ENCODE assay signal across 17 cellular contexts in the genomic region with DNA sequence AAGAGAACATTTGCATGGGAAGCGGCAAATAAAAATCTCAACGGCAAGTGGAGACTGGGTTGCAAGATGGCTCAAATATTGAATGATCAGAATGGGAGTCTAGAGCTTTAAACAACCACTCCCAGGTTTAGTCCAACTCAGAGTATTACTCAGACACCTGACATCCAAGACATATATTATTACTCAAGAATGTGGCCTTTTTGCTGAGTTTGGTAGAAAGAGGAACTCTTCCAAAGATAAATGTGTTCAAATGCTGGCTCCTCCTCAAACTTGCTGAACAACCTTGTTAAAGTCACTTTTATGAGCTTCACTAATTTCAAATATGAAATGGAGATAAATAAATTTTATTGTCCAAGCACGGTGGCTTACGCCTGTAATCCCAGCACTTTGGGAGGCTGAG.
A peak's percentile ranks its signal among the peaks of the same experiment; 100 is the strongest.
DNase-seq lines count a peak whose midpoint lies in the region; ATAC-seq and TF ChIP-seq lines count a peak whose summit lies in the region.
"Had no signal": no experiment of that assay in that cellular context is flagged by ENCODE, and none has a peak within 500 bp of the region (broad histone marks: within the 10 kb centered on the region; RNA-seq: fewer than 3 reads in every experiment).

No MANE protein-coding gene starts in this region.

- H3K4me1 ChIP-seq in mammary epithelial cell (ENCODE audit: insufficient read depth, low read length), result no peaks in the 10 kb centered on the region
- no peaks in the 10 kb centered on the region for H3K4me1 ChIP-seq in breast epithelium
- H3K4me1 ChIP-seq in foreskin keratinocyte, result peaks cover 7% of the 10 kb centered on the region

- H2AFZ ChIP-seq in mammary epithelial cell (ENCODE audit: low read depth, low read length), result no peak overlapping the region

- no peak overlapping the region for H3K27ac Mint-ChIP-seq in immature natural killer cell
- H3K27ac Mint-ChIP-seq: B cell; CD4-positive, alpha-beta memory T cell; H9 had no signal

- H3K9me3 ChIP-seq in mammary epithelial cell (replicated peaks; ENCODE audit: insufficient read depth, low read length) (no peaks in the 10 kb centered on the region), breast epithelium (no peaks in the 10 kb centered on the region)

- CTCF ChIA-PET in mammary epithelial cell (lab: Charles Lee; ENCODE audit: low non-redundant PET), result no interaction called here

- in situ Hi-C loops in mammary epithelial cell (cut with MboI; ENCODE audit: low sequenced_read_pairs in 2 of 2), result no loop called here

- peaks cover 0 to 5% (median 0%) of the 10 kb centered on the region in 6 donors for H3K9me3 Mint-ChIP-seq in immature natural killer cell
- H3K9me3 Mint-ChIP-seq: H9 had no signal

- dilution Hi-C loops in mammary epithelial cell (cut with HindIII; ENCODE audit: low sequenced_read_pairs), result no loop called here

- no peak overlapping the region for H3K4me3 Mint-ChIP-seq in immature natural killer cell
- H3K4me3 Mint-ChIP-seq: B cell; CD4-positive, alpha-beta memory T cell; H9 had no signal

- H3K27me3 ChIP-seq in mammary epithelial cell (ENCODE audit: insufficient read depth, low read length) (no peaks in the 10 kb centered on the region), breast epithelium (no peaks in the 10 kb centered on the region), foreskin keratinocyte (no peaks in the 10 kb centered on the region)

- H3K4me3 ChIP-seq in mammary epithelial cell (replicated peaks in 1 of 3; ENCODE audit: insufficient read depth in 1 of 3, low read depth in 2 of 3, low read length in 3 of 3), result no peak overlapping the region
- no peak overlapping the region for H3K4me3 ChIP-seq in breast epithelium
- no peak overlapping the region for H3K4me3 ChIP-seq in coronary artery

- peaks cover 0 to 2% (median 0%) of the 10 kb centered on the region in 3 donors for H3K27me3 Mint-ChIP-seq in immature natural killer cell (ENCODE audit: low read depth in 3 of 3)
- H3K27me3 Mint-ChIP-seq: B cell; CD4-positive, alpha-beta memory T cell had no signal

- DNase-seq in mammary epithelial cell, result peak; percentile 23
- DNase-seq in breast epithelium (ENCODE audit: low spot score in 2 of 2), result no peak
- peak; percentile 3 for DNase-seq in SKM-1 treated with dmso at 0.1 percent for 144 hours (lab: John Stamatoyannopoulos, UW; ENCODE audit: unreplicated experiment)
- DNase-seq in foreskin keratinocyte, result peak in 1 of 2 donors; percentile 54
- DNase-seq in left colon, result no peak
- no peak for DNase-seq in immature natural killer cell
- DNase-seq in coronary artery (ENCODE audit: low spot score), result no peak
- DNase-seq: ACHN; C1 segment of cervical spinal cord; CD4-positive, alpha-beta memory T cell; COR-L47; DMS153; DND-41; GDM1; GOT3; H9 had no signal

- no peaks in the 10 kb centered on the region for H4K20me1 ChIP-seq in mammary epithelial cell (ENCODE audit: insufficient read depth, low read length)

- H3K9ac ChIP-seq in mammary epithelial cell (ENCODE audit: insufficient read depth, low read length), result no peak overlapping the region

- no peaks in the 10 kb centered on the region for H3K4me1 Mint-ChIP-seq in immature natural killer cell
- H3K4me1 Mint-ChIP-seq: B cell; CD4-positive, alpha-beta memory T cell; H9 had no signal

- no peak overlapping the region for H3K4me2 ChIP-seq in mammary epithelial cell (ENCODE audit: insufficient read depth, low read depth, low read length)

- TF ChIP-seq CTCF in mammary epithelial cell (conservative IDR thresholded peaks at IDR 0.05 in 1 of 2, IDR thresholded peaks at IDR 0.05 in 1 of 2; ENCODE audit: extremely low read depth in 1 of 2, insufficient read depth in 1 of 2, low read depth in 1 of 2, low read length in 2 of 2), result no peak
- no peak for TF ChIP-seq CTCF in breast epithelium (IDR thresholded peaks at IDR 0.05)
- TF ChIP-seq CTCF in foreskin keratinocyte (conservative IDR thresholded peaks at IDR 0.05), result no peak
- TF ChIP-seq CTCF in coronary artery (IDR thresholded peaks at IDR 0.05), result no peak

- no peaks in the 10 kb centered on the region for H3K79me2 ChIP-seq in mammary epithelial cell (ENCODE audit: insufficient read depth, low read length)

- intact Hi-C loops in mammary epithelial cell (cut with micrococcal nuclease), result no loop called here
- intact Hi-C loops in breast epithelium (cut with DNase I; ENCODE audit: low total_unique reads), result no loop called here
- intact Hi-C loops in left colon (cut with DNase I, micrococcal nuclease), result no loop called here

- no TSS peak for BruUV-seq in mammary epithelial cell (replicated peaks; lab: Mats Ljungman, UMichigan)

- ATAC-seq in foreskin keratinocyte (peak; percentile 55), left colon (no peak)

- 98% methylated on average over 4 of the region's 4 CpGs for WGBS in mammary epithelial cell (ENCODE audit: low coverage, missing lambda C conversion rate)

- H3K36me3 ChIP-seq in mammary epithelial cell (ENCODE audit: insufficient read depth, low read length) (no peaks in the 10 kb centered on the region), breast epithelium (no peaks in the 10 kb centered on the region)

- H3K27ac ChIP-seq in mammary epithelial cell (ENCODE audit: insufficient read depth, low read depth, low read length), result no peak overlapping the region
- no peak overlapping the region for H3K27ac ChIP-seq in breast epithelium
- no peak overlapping the region for H3K27ac ChIP-seq in foreskin keratinocyte
- no peak overlapping the region for H3K27ac ChIP-seq in coronary artery

- no peak for TF ChIP-seq POLR2A in breast epithelium (IDR thresholded peaks at IDR 0.05)

- H3K36me3 Mint-ChIP-seq in immature natural killer cell, result no peaks in the 10 kb centered on the region

Comparison
In these comparisons a context has a peak if more than half of its experiments do, and no peak if none do; other contexts are left out.
1. DNase-seq: peak in mammary epithelial cell (single experiment) and SKM-1 treated with dmso at 0.1 percent for 144 hours (single experiment); none in breast epithelium (0 of 2), left colon (0 of 2), immature natural killer cell (0 of 3) and coronary artery (single experiment).